ENCODE assay signal across 8 cellular contexts in genomic region chr7:144835668-144836544, GRCh38. TPM values are rescaled to one million over a fixed set of nuclear protein-coding genes. Genes with fewer than 3 reads are reported as not detected.
A peak's percentile ranks its signal among the peaks of the same experiment; 100 is the strongest.
DNase-seq lines count a peak whose midpoint lies in the region; ATAC-seq and TF ChIP-seq lines count a peak whose summit lies in the region.

Gene TPK1, minus strand, starts transcription at chr7:144836053. Its CDS starts 451 bp downstream, at chr7:144835602.

- H3K4me1 ChIP-seq in rectal smooth muscle tissue (ENCODE audit: control insufficient read depth, insufficient read depth, low read length): peaks cover 3% of the 10 kb centered on the region
- H3K4me1 ChIP-seq in aorta (ENCODE audit: control insufficient read depth in 1 of 2, insufficient read depth in 2 of 2, low read length in 2 of 2): no peaks in the 10 kb centered on the region

- WGBS in aorta, 2 donors: 7% methylated on average over 72 to 81 of the region's 81 CpGs

- peak; percentile 92 for TF ChIP-seq POLR2A in GM18505 (IDR thresholded peaks at IDR 0.05; ENCODE audit: borderline replicate concordance, extremely low read depth, insufficient read depth, insufficient read length)

- H3K9me3 ChIP-seq in aorta (ENCODE audit: control insufficient read depth, low read length): no peaks in the 10 kb centered on the region

- intact Hi-C loops in aorta (cut with DNase I): loop anchor here (5.0 to 10.0 kb wide), 2 partner anchors 51 to 99 kb away; no protein-coding TSS in a partner anchor

- H3K4me3 ChIP-seq in astrocyte of the cerebellum (ENCODE audit: low read depth, low read length) (peak within 1 kb of the TSS; percentile 84), rectal smooth muscle tissue (ENCODE audit: low read length) (peak within 1 kb of the TSS; percentile 69), aorta (ENCODE audit: low read length in 2 of 2) (peak within 1 kb of the TSS; percentile 77 to 86)

- H3K27me3 ChIP-seq in rectal smooth muscle tissue (ENCODE audit: control insufficient read depth, insufficient read depth, low read length) (no peaks in the 10 kb centered on the region), aorta (ENCODE audit: control insufficient read depth in 1 of 2, insufficient read depth in 2 of 2, low read length in 1 of 2) (no peaks in the 10 kb centered on the region)

- peak; percentile 85 for DNase-seq in NCI-H1694 treated with DMSO at 0.1 percent for 48 hours (lab: John Stamatoyannopoulos, UW)
- DNase-seq in T-helper 9 cell: peak; percentile 76
- DNase-seq in astrocyte of the cerebellum (ENCODE audit: low read depth): peak; percentile 74
- peak; percentile 89 for DNase-seq in hepatic stellate cell (ENCODE audit: low spot score)
- DNase-seq in aorta: peak; percentile 96 to 97

- ATAC-seq in GM18505 (IDR thresholded peaks at IDR 0.05; ENCODE audit: unreplicated experiment) (peak; percentile 89), HG02885 (IDR thresholded peaks at IDR 0.05; ENCODE audit: poor library complexity, unreplicated experiment) (peak; percentile 83), aorta (ENCODE audit: low FRiP score) (peak; percentile 99)

- H3K27ac ChIP-seq in rectal smooth muscle tissue (ENCODE audit: low read depth, low read length) (peak within 1 kb of the TSS; percentile 82), aorta (ENCODE audit: low read depth in 1 of 2, low read length in 2 of 2) (peak within 1 kb of the TSS; percentile 88 to 99)

- TF ChIP-seq CTCF in astrocyte of the cerebellum (IDR thresholded peaks at IDR 0.05; ENCODE audit: low read depth, low read length, missing control alignments): no peak

- H3K9ac ChIP-seq in rectal smooth muscle tissue (ENCODE audit: low read length): peak within 1 kb of the TSS; percentile 76

- in situ Hi-C loops in astrocyte of the cerebellum (cut with HindIII; ENCODE audit: low sequenced_read_pairs): no loop called here

- no peaks in the 10 kb centered on the region for H3K36me3 ChIP-seq in rectal smooth muscle tissue (ENCODE audit: control insufficient read depth, insufficient read depth, low read length)
- H3K36me3 ChIP-seq in aorta (ENCODE audit: control insufficient read depth in 1 of 2, insufficient read depth in 2 of 2, low read length in 1 of 2): no peaks in the 10 kb centered on the region

RNA-seq across cellular contexts. Expression of gene TPK1, which starts in this region (rescaled TPM):
- total RNA-seq in aorta: 10 to 100 TPM; 11.5 to 14.1 TPM
- polyA plus RNA-seq in aorta: 10 to 100 TPM in 1 of 2 donors, 1 to 10 TPM in 1; 6.7 to 13.3 TPM

Comparison
In these comparisons a context has a peak if more than half of its experiments do, and no peak if none do; other contexts are left out.
1. Peak in every context shown above with its lines: DNase-seq, ATAC-seq, H3K4me3 ChIP-seq and H3K27ac ChIP-seq.